9 cellular contexts compared by ENCODE assay signal in the genomic region with DNA sequence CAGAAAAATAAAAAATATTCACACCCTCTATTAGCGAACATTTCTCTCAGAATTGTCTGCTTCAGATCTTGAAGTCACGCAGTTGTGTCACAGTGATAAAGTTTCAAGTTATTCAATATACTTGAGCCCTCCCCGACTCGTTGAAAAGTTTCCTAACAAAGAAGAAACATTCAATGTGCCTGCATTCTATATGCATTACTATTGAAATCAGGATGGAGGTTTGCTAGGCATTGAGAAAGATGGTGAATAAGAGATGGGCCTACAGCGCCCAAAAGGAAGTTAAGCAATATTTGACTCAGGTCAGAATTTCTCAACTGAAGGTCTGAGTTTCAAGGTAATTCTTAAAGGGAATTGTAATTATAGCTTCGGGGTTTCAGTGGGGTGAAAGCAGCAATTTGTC. TPM values are rescaled to one million over a fixed set of nuclear protein-coding genes. Genes with fewer than 3 reads are reported as not detected.
A peak's percentile ranks its signal among the peaks of the same experiment; 100 is the strongest.
DNase-seq lines count a peak whose midpoint lies in the region; ATAC-seq and TF ChIP-seq lines count a peak whose summit lies in the region.
"Had no signal": no experiment of that assay in that cellular context is flagged by ENCODE, and none has a peak within 500 bp of the region (broad histone marks: within the 10 kb centered on the region; RNA-seq: fewer than 3 reads in every experiment).

No MANE protein-coding gene starts in this region.

- no peaks in the 10 kb centered on the region for H3K27me3 ChIP-seq in fibroblast of lung (ENCODE audit: control insufficient read depth, insufficient read depth, low read length)
- no peaks in the 10 kb centered on the region for H3K27me3 ChIP-seq in psoas muscle (ENCODE audit: insufficient read depth in 3 of 3, low read length in 2 of 3)
- H3K27me3 ChIP-seq: SJSA1 had no signal

- peak overlapping the region; percentile 23 for H3K4me2 ChIP-seq in fibroblast of lung (ENCODE audit: extremely low read depth, insufficient read depth, low read length)

- H3K9me3 ChIP-seq in fibroblast of lung (ENCODE audit: control insufficient read depth, insufficient read depth, low read depth, low read length) (no peaks in the 10 kb centered on the region), psoas muscle (no peaks in the 10 kb centered on the region)
- H3K9me3 ChIP-seq: SJSA1 had no signal

- 36 to 45% (median 44%) methylated on average over 6 of the region's 6 CpGs for WGBS in psoas muscle, 3 donors

- TF ChIP-seq CTCF in RWPE1 (conservative IDR thresholded peaks at IDR 0.05; ENCODE audit: low read depth), result no peak
- no peak for TF ChIP-seq CTCF in fibroblast of lung (conservative IDR thresholded peaks at IDR 0.05 in 1 of 2, IDR thresholded peaks at IDR 0.05 in 1 of 2; ENCODE audit: low read depth in 1 of 2, low read length in 2 of 2)
- no peak for TF ChIP-seq CTCF in psoas muscle (IDR thresholded peaks at IDR 0.05)

- no peak overlapping the region for H2AFZ ChIP-seq in fibroblast of lung (ENCODE audit: low read length)

- no peaks in the 10 kb centered on the region for H3K36me3 ChIP-seq in fibroblast of lung (ENCODE audit: control insufficient read depth, insufficient read depth, low read length)
- peaks cover 0 to 56% of the 10 kb centered on the region in 2 donors for H3K36me3 ChIP-seq in psoas muscle (ENCODE audit: insufficient read depth in 1 of 2, low read depth in 1 of 2)
- H3K36me3 ChIP-seq: SJSA1 had no signal

- intact Hi-C loops in psoas muscle (cut with DNase I), result loop anchor here (5.0 kb wide), 3 partner anchors 73 to 373 kb away; a partner anchor contains a TSS

- DNase-seq in HCEC 1CT, result peak; percentile 72
- peak; percentile 52 for DNase-seq in RWPE1 (ENCODE audit: low spot score)
- peak; percentile 33 to 71 for DNase-seq in fibroblast of lung (ENCODE audit: low read depth in 2 of 2)
- DNase-seq in skeletal muscle cell (ENCODE audit: low read depth), result peak; percentile 45
- no peak for DNase-seq in SW480 (ENCODE audit: low spot score)
- DNase-seq in psoas muscle, result no peak
- DNase-seq in mucosa of gallbladder (ENCODE audit: low spot score), result no peak
- no peak for DNase-seq in stimulated activated CD4-positive, alpha-beta T cell treated with anti-CD3 and anti-CD28 coated beads, Interleukin-2, amount 100 ng/mL, for 48 hours

- CTCF ChIA-PET in RWPE1 (lab: Yijun Ruan, JAX), result interaction anchor here (0.6 to 0.8 kb wide), 2 partner anchors 35 to 77 kb away, joined by 3 read pairs; no protein-coding TSS in a partner anchor

- ATAC-seq in psoas muscle, result no peak

- no peaks in the 10 kb centered on the region for H4K20me1 ChIP-seq in fibroblast of lung (ENCODE audit: control insufficient read depth, extremely low read depth, insufficient read depth, low read length)

- H3K9ac ChIP-seq in fibroblast of lung (ENCODE audit: insufficient read depth, low read length), result no peak overlapping the region

- H3K79me2 ChIP-seq in fibroblast of lung (ENCODE audit: control insufficient read depth, insufficient read depth, low read length), result no peaks in the 10 kb centered on the region

- peak overlapping the region; percentile 68; the same call in 1 of the 2 replicates for H3K27ac ChIP-seq in RWPE1
- H3K27ac ChIP-seq in fibroblast of lung (ENCODE audit: insufficient read depth, low read length), result peak overlapping the region; percentile 16
- no peak overlapping the region for H3K27ac ChIP-seq in psoas muscle
- H3K27ac ChIP-seq: SJSA1 had no signal

- POLR2A ChIA-PET in RWPE1 (lab: Yijun Ruan, JAX; ENCODE audit: low non-redundant PET), result no interaction called here

- H3K4me3 ChIP-seq in fibroblast of lung (replicated peaks in 1 of 4; ENCODE audit: control extremely low read depth in 1 of 4, insufficient read depth in 1 of 4, low read depth in 3 of 4, low read length in 4 of 4), result no peak overlapping the region
- H3K4me3 ChIP-seq in skeletal muscle cell (ENCODE audit: low read depth, low read length), result no peak overlapping the region
- H3K4me3 ChIP-seq in psoas muscle, result no peak overlapping the region
- H3K4me3 ChIP-seq: SJSA1 had no signal

- H3K4me1 ChIP-seq in fibroblast of lung (ENCODE audit: control insufficient read depth, extremely low read depth, insufficient read depth, low read length) (no peaks in the 10 kb centered on the region), psoas muscle (peaks cover 3% of the 10 kb centered on the region)
- H3K4me1 ChIP-seq: SJSA1 had no signal

RNA-seq across cellular contexts. Expression of a gene that starts 6.1 kb away (rescaled TPM):
- total RNA-seq in fibroblast of lung (4.6 and 7.3 TPM in 2 replicates), psoas muscle (1 to 10 TPM; 3.5 to 5.2 (median 4.1) TPM), mucosa of gallbladder (4.0 TPM)
- polyA plus RNA-seq in fibroblast of lung (1.6 and 2.3 TPM in 2 replicates), psoas muscle (1 to 10 TPM in 2 of 3 donors, under 1 TPM in 1; 0.95 to 2.5 (median 2.2) TPM)
- 0.94 and 1.2 TPM in 2 replicates for polyA plus RNA-seq in fibroblast of lung (2012)
- 0.59 and 1.7 TPM in 2 replicates for polyA minus RNA-seq in fibroblast of lung (ENCODE audit: low replicate concordance)

RNA-seq across cellular contexts. Expression of a gene that starts 29.9 kb away (rescaled TPM):
- total RNA-seq in fibroblast of lung, result 30.3 and 40.3 TPM in 2 replicates
- polyA plus RNA-seq in fibroblast of lung, result 43.1 and 44.2 TPM in 2 replicates
- 25.8 and 29.2 TPM in 2 replicates for polyA plus RNA-seq in fibroblast of lung (2012)
- 1.2 and 1.9 TPM in 2 replicates for polyA minus RNA-seq in fibroblast of lung (ENCODE audit: low replicate concordance)
- 10 to 100 TPM; 13.2 to 15.3 (median 14.2) TPM for total RNA-seq in psoas muscle
- 10 to 100 TPM; 13.0 to 25.4 (median 22.8) TPM for polyA plus RNA-seq in psoas muscle
- 32.2 TPM for total RNA-seq in mucosa of gallbladder

Comparison
In these comparisons a context has a peak if more than half of its experiments do, and no peak if none do; other contexts are left out.
1. DNase-seq: peak in HCEC 1CT (single experiment), RWPE1 (single experiment), fibroblast of lung (2 of 2) and skeletal muscle cell (single experiment); none in SW480 (single experiment), psoas muscle (0 of 2), mucosa of gallbladder (single experiment) and stimulated activated CD4-positive, alpha-beta T cell treated with anti-CD3 and anti-CD28 coated beads, Interleukin-2, amount 100 ng/mL, for 48 hours (0 of 2).